In genomic region chr3:194754091-194754490, GRCh38 we compare ENCODE assay signal across 35 cellular contexts.
"Had no signal": no experiment of that assay in that cellular context is flagged by ENCODE, and none has a peak within 500 bp of the region (broad histone marks: within the 10 kb centered on the region; RNA-seq: fewer than 3 reads in every experiment).

No MANE protein-coding gene starts in this region.

- H3K9me3 Mint-ChIP-seq: activated CD4-positive, alpha-beta memory T cell treated with anti-CD3 and anti-CD28 coated beads, Interleukin-2, amount 10 ng/mL, durations not matched to agents 7 days and 5 days; activated CD4-positive, alpha-beta T cell treated with anti-CD3 and anti-CD28 coated beads, Interleukin-2, amount 10 ng/mL, durations not matched to agents 7 days and 5 days; activated naive CD4-positive, alpha-beta T cell treated with anti-CD3 and anti-CD28 coated beads, Interleukin-2, amount 10 ng/mL, durations not matched to agents 7 days and 5 days; activated naive CD4-positive, alpha-beta T cell treated with anti-CD3 and anti-CD28 coated beads, Interleukin-2, amount 50 U/mL, for 72 hours; activated naive CD8-positive, alpha-beta T cell treated with anti-CD3 and anti-CD28 coated beads, Interleukin-2, amount 10 ng/mL, durations not matched to agents 7 days and 5 days; activated T-cell treated with anti-CD3 and anti-CD28 coated beads, Interleukin-2, amount 50 U/mL, for 24 hours; activated T-cell treated with anti-CD3 and anti-CD28 coated beads, Interleukin-2, amount 50 U/mL, for 72 hours; dendritic cell treated with granulocyte-macrophage colony-stimulating factor and Interleukin-4, amounts not matched to agents 40 ng/mL and 50 ng/mL, for 4 days; T-helper 2 cell treated with Interferon-gamma antibody and Interleukin-4, amounts not matched to agents 5 μg/mL and 100 μg/mL, for 36 hours had no signal

- H3K4me1 Mint-ChIP-seq: activated CD4-positive, alpha-beta memory T cell treated with anti-CD3 and anti-CD28 coated beads, Interleukin-2, amount 10 ng/mL, durations not matched to agents 7 days and 5 days; activated CD4-positive, alpha-beta T cell treated with anti-CD3 and anti-CD28 coated beads for 36 hours; activated CD4-positive, alpha-beta T cell treated with anti-CD3 and anti-CD28 coated beads, Interleukin-2, amount 10 ng/mL, durations not matched to agents 7 days and 5 days; activated naive CD4-positive, alpha-beta T cell treated with anti-CD3 and anti-CD28 coated beads, Interleukin-2, amount 10 ng/mL, durations not matched to agents 7 days and 5 days; activated naive CD8-positive, alpha-beta T cell treated with anti-CD3 and anti-CD28 coated beads, Interleukin-2, amount 10 ng/mL, durations not matched to agents 7 days and 5 days; T-helper 17 cell had no signal

- H3K9me3 ChIP-seq: ascending aorta, breast epithelium, esophagus muscularis mucosa, gastrocnemius medialis, heart left ventricle had no signal

- H3K4me3 Mint-ChIP-seq: activated CD4-positive, alpha-beta memory T cell treated with anti-CD3 and anti-CD28 coated beads, Interleukin-2, amount 10 ng/mL, durations not matched to agents 7 days and 5 days; activated CD4-positive, alpha-beta T cell treated with anti-CD3 and anti-CD28 coated beads for 36 hours; activated CD4-positive, alpha-beta T cell treated with anti-CD3 and anti-CD28 coated beads, Interleukin-2, amount 10 ng/mL, durations not matched to agents 7 days and 5 days; activated naive CD4-positive, alpha-beta T cell treated with anti-CD3 and anti-CD28 coated beads, Interleukin-2, amount 10 ng/mL, durations not matched to agents 7 days and 5 days; activated naive CD8-positive, alpha-beta T cell treated with anti-CD3 and anti-CD28 coated beads, Interleukin-2, amount 10 ng/mL, durations not matched to agents 7 days and 5 days; activated T-cell treated with anti-CD3 and anti-CD28 coated beads, Interleukin-2, amount 50 U/mL, for 24 hours; activated T-cell treated with anti-CD3 and anti-CD28 coated beads, Interleukin-2, amount 50 U/mL, for 72 hours; brain; dendritic cell treated with granulocyte-macrophage colony-stimulating factor and Interleukin-4, amounts not matched to agents 40 ng/mL and 50 ng/mL, for 4 days; T-helper 17 cell; T-helper 2 cell treated with Interferon-gamma antibody and Interleukin-4, amounts not matched to agents 5 μg/mL and 100 μg/mL, for 36 hours had no signal

- H3K4me1 ChIP-seq: foreskin keratinocyte had no signal

- ATAC-seq: activated CD4-positive, alpha-beta T cell treated with anti-CD3 and anti-CD28 coated beads for 36 hours; activated naive CD4-positive, alpha-beta T cell treated with anti-CD3 and anti-CD28 coated beads, Interleukin-2, amount 50 U/mL, for 72 hours; activated T-cell treated with anti-CD3 and anti-CD28 coated beads, Interleukin-2, amount 50 U/mL, for 72 hours; foreskin keratinocyte; gastrocnemius medialis; heart left ventricle; T-helper 17 cell had no signal

- H3K36me3 ChIP-seq: ascending aorta, breast epithelium, cardiac muscle cell, esophagus muscularis mucosa, gastrocnemius medialis, heart left ventricle, WERI-Rb-1 had no signal

- H3K4me3 ChIP-seq: ascending aorta, breast epithelium, cardiac muscle cell, coronary artery, dorsolateral prefrontal cortex, esophagus muscularis mucosa, gastrocnemius medialis, heart left ventricle had no signal

- H3K27ac ChIP-seq: ascending aorta, breast epithelium, cardiac muscle cell, coronary artery, dorsolateral prefrontal cortex, esophagus muscularis mucosa, foreskin keratinocyte, gastrocnemius medialis, heart left ventricle, WERI-Rb-1 had no signal

- H3K27me3 ChIP-seq: ascending aorta, breast epithelium, cardiac muscle cell, gastrocnemius medialis, heart left ventricle had no signal

- H3K36me3 Mint-ChIP-seq: activated naive CD4-positive, alpha-beta T cell treated with anti-CD3 and anti-CD28 coated beads, Interleukin-2, amount 10 ng/mL, durations not matched to agents 7 days and 5 days; activated naive CD4-positive, alpha-beta T cell treated with anti-CD3 and anti-CD28 coated beads, Interleukin-2, amount 50 U/mL, for 72 hours; activated naive CD8-positive, alpha-beta T cell treated with anti-CD3 and anti-CD28 coated beads, Interleukin-2, amount 10 ng/mL, durations not matched to agents 7 days and 5 days; brain had no signal

- H3K27ac Mint-ChIP-seq: activated CD4-positive, alpha-beta memory T cell treated with anti-CD3 and anti-CD28 coated beads, Interleukin-2, amount 10 ng/mL, durations not matched to agents 7 days and 5 days; activated CD4-positive, alpha-beta T cell treated with anti-CD3 and anti-CD28 coated beads for 36 hours; activated CD4-positive, alpha-beta T cell treated with anti-CD3 and anti-CD28 coated beads, Interleukin-2, amount 10 ng/mL, durations not matched to agents 7 days and 5 days; activated naive CD4-positive, alpha-beta T cell treated with anti-CD3 and anti-CD28 coated beads, Interleukin-2, amount 10 ng/mL, durations not matched to agents 7 days and 5 days; activated naive CD4-positive, alpha-beta T cell treated with anti-CD3 and anti-CD28 coated beads, Interleukin-2, amount 50 U/mL, for 72 hours; activated naive CD8-positive, alpha-beta T cell treated with anti-CD3 and anti-CD28 coated beads, Interleukin-2, amount 10 ng/mL, durations not matched to agents 7 days and 5 days; activated T-cell treated with anti-CD3 and anti-CD28 coated beads, Interleukin-2, amount 50 U/mL, for 24 hours; activated T-cell treated with anti-CD3 and anti-CD28 coated beads, Interleukin-2, amount 50 U/mL, for 72 hours; brain; dendritic cell treated with granulocyte-macrophage colony-stimulating factor and Interleukin-4, amounts not matched to agents 40 ng/mL and 50 ng/mL, for 4 days; T-helper 17 cell; T-helper 2 cell treated with Interferon-gamma antibody and Interleukin-4, amounts not matched to agents 5 μg/mL and 100 μg/mL, for 36 hours had no signal

- H3K27me3 Mint-ChIP-seq: activated CD4-positive, alpha-beta T cell treated with anti-CD3 and anti-CD28 coated beads for 36 hours; activated CD4-positive, alpha-beta T cell treated with anti-CD3 and anti-CD28 coated beads, Interleukin-2, amount 10 ng/mL, durations not matched to agents 7 days and 5 days had no signal

- DNase-seq: activated CD4-positive, alpha-beta memory T cell treated with anti-CD3 and anti-CD28 coated beads, Interleukin-2, amount 10 ng/mL, durations not matched to agents 7 days and 5 days; activated CD4-positive, alpha-beta T cell treated with anti-CD3 and anti-CD28 coated beads for 36 hours; activated CD4-positive, alpha-beta T cell treated with anti-CD3 and anti-CD28 coated beads, Interleukin-2, amount 10 ng/mL, durations not matched to agents 7 days and 5 days; activated CD4-positive, alpha-beta T cell treated with anti-CD3 and anti-CD28 coated beads, Interleukin-2, amount 50 U/mL, for 4 hours; activated CD4-positive, CD25-positive, alpha-beta regulatory T cell; activated CD4-positive, CD25-positive, alpha-beta regulatory T cell treated with anti-CD3 and anti-CD28 coated beads, Interleukin-2, amount 50 U/mL, for 72 hours; activated CD8-positive, alpha-beta memory T cell treated with anti-CD3 and anti-CD28 coated beads, Interleukin-2, amount 50 U/mL, for 48 hours; activated gamma-delta T cell; activated naive CD4-positive, alpha-beta T cell; activated naive CD4-positive, alpha-beta T cell treated with anti-CD3 and anti-CD28 coated beads, Interleukin-2, amount 10 ng/mL, durations not matched to agents 7 days and 5 days; activated naive CD8-positive, alpha-beta T cell treated with anti-CD3 and anti-CD28 coated beads, Interleukin-2, amount 10 ng/mL, durations not matched to agents 7 days and 5 days; activated T-cell treated with anti-CD3 and anti-CD28 coated beads for 4 hours; activated T-cell treated with anti-CD3 and anti-CD28 coated beads, Interleukin-2, amount 50 U/mL, for 24 hours; activated T-cell treated with anti-CD3 and anti-CD28 coated beads, Interleukin-2, amount 50 U/mL, for 72 hours; central memory CD4-positive, alpha-beta T cell; effector memory CD4-positive, alpha-beta T cell; erythroblast; foreskin keratinocyte; gastrocnemius medialis; glutamatergic neuron; heart left ventricle; T-helper 1 cell; T-helper 17 cell; T1000; WERI-Rb-1 had no signal
